ENCODE assay signal across 23 cellular contexts in the genomic region with DNA sequence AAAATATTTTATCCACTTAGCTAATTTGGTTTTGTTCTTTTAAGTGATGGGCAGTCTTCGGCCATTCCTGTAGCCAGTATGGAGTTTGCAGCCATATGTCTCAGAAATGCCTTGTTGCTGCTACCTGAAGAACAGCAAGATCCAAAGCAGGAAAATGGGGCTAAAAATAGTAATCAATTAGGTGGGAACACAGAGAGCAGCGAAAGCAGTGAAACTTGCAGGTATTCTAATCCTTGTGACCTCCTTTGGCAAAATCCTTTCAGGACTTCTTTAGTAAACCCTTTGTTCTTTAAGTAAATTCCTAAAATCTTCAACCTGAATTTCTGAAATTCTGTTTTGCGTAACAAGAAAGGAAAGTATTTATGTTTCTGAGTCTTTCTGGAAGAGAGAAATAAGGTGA. TPM values are rescaled to one million over a fixed set of nuclear protein-coding genes. Genes with fewer than 3 reads are reported as not detected.
DNase-seq lines count a peak whose midpoint lies in the region; ATAC-seq and TF ChIP-seq lines count a peak whose summit lies in the region.
"Had no signal": no experiment of that assay in that cellular context is flagged by ENCODE, and none has a peak within 500 bp of the region (broad histone marks: within the 10 kb centered on the region; RNA-seq: fewer than 3 reads in every experiment).

No MANE protein-coding gene starts in this region.

- H3K4me2 ChIP-seq in neural progenitor cell = peak overlapping the region; percentile 45
- H3K4me2 ChIP-seq: A549; BLaER1 treated with 17β-estradiol and CSF1 and Interleukin-3, amounts not matched to agents 10 nM and 100 nM had no signal

- no peak for TF ChIP-seq CTCF in neural progenitor cell (IDR thresholded peaks at IDR 0.05)
- TF ChIP-seq CTCF in type B pancreatic cell (conservative IDR thresholded peaks at IDR 0.05) = no peak

- H3K4me1 Mint-ChIP-seq in neural progenitor cell (peaks cover 3% of the 10 kb centered on the region), type B pancreatic cell (ENCODE audit: unreplicated experiment) (no peaks in the 10 kb centered on the region)

- H3K27me3 Mint-ChIP-seq in neural progenitor cell (ENCODE audit: insufficient read depth, low read depth) (no peaks in the 10 kb centered on the region), type B pancreatic cell (no peaks in the 10 kb centered on the region)
- H3K27me3 Mint-ChIP-seq: CD4-positive, alpha-beta T cell had no signal

- H3K4me3 Mint-ChIP-seq in neural progenitor cell (no peak overlapping the region), type B pancreatic cell (no peak overlapping the region)
- H3K4me3 Mint-ChIP-seq: CD4-positive, alpha-beta T cell had no signal

- H3F3A ChIP-seq in neural progenitor cell (ENCODE audit: low read depth) = peaks cover 15% of the 10 kb centered on the region

- DNase-seq in H7 (peak; percentile 45), NT2/D1 (ENCODE audit: low read depth, low spot score) (no peak), iPS DF 6.9 (ENCODE audit: low read depth, low spot score) (no peak), neural progenitor cell (ENCODE audit: low spot score) (peak; percentile 24), type B pancreatic cell (ENCODE audit: extremely low spot score, unreplicated experiment) (no peak)
- DNase-seq: AML-193; CD4-positive, alpha-beta T cell; GDM1; IMR-90; KG1; MG63; NCI-H2029; NCI-H446; NCI-H524 treated with DMSO at 0.1 percent for 48 hours; NCI-H774; NK-92 treated with Interleukin-12 subunit alpha and Interleukin-12 subunit beta, amount 100 ng/mL, for 24 hours; Peyer's patch; SHP77 treated with DMSO at 0.1 percent for 48 hours had no signal

- H2AFZ ChIP-seq in neural progenitor cell (replicated peaks) = no peak overlapping the region

- H3K9ac ChIP-seq in NT2/D1 (ENCODE audit: insufficient read length, low read depth) (peak overlapping the region; percentile 36), neural progenitor cell (no peak overlapping the region)

- no peaks in the 10 kb centered on the region for H3K4me1 ChIP-seq in NT2/D1 (ENCODE audit: insufficient read depth, insufficient read length)
- no peaks in the 10 kb centered on the region; the same call in 1 of the 2 replicates for H3K4me1 ChIP-seq in iPS DF 6.9 (ENCODE audit: control insufficient read depth, insufficient read depth, low read length)
- H3K4me1 ChIP-seq in neural progenitor cell = peaks cover 15% of the 10 kb centered on the region
- H3K4me1 ChIP-seq: A549, Peyer's patch had no signal

- peaks cover 25% of the 10 kb centered on the region for H3K36me3 Mint-ChIP-seq in neural progenitor cell
- H3K36me3 Mint-ChIP-seq in type B pancreatic cell = peaks cover 15% of the 10 kb centered on the region

- H4K20me1 ChIP-seq in neural progenitor cell (ENCODE audit: low read depth) = peaks cover 10% of the 10 kb centered on the region

- H3K79me2 ChIP-seq in neural progenitor cell (ENCODE audit: low read depth) = peaks cover 22% of the 10 kb centered on the region

- no peaks in the 10 kb centered on the region for H3K9me3 Mint-ChIP-seq in neural progenitor cell
- no peaks in the 10 kb centered on the region for H3K9me3 Mint-ChIP-seq in type B pancreatic cell
- H3K9me3 Mint-ChIP-seq: CD4-positive, alpha-beta T cell had no signal

- H3K27me3 ChIP-seq in H7 (ENCODE audit: control insufficient read depth, insufficient read depth, low read length) (no peaks in the 10 kb centered on the region), NT2/D1 (ENCODE audit: insufficient read depth, insufficient read length) (no peaks in the 10 kb centered on the region), iPS DF 6.9 (ENCODE audit: control insufficient read depth, insufficient read depth, low read length) (no peaks in the 10 kb centered on the region), neural progenitor cell (no peaks in the 10 kb centered on the region)
- H3K27me3 ChIP-seq: BLaER1 treated with 17β-estradiol and CSF1 and Interleukin-3, amounts not matched to agents 10 nM and 100 nM; MG63; Peyer's patch had no signal

- H3K4me3 ChIP-seq in H7 (ENCODE audit: insufficient read depth, low read depth, low read length) (no peak overlapping the region), NT2/D1 (ENCODE audit: insufficient read length, low read depth) (no peak overlapping the region), iPS DF 6.9 (ENCODE audit: low read length) (no peak overlapping the region), neural progenitor cell (no peak overlapping the region)
- H3K4me3 ChIP-seq: A549; BLaER1 treated with 17β-estradiol and CSF1 and Interleukin-3, amounts not matched to agents 10 nM and 100 nM; GM12878; MG63; Peyer's patch had no signal

- no CpG with 5 or more reads among the region's 3 CpGs for WGBS in iPS DF 6.9 (ENCODE audit: insufficient coverage, insufficient read length)

- no peak for ATAC-seq in HG02610 (IDR thresholded peaks at IDR 0.05; ENCODE audit: unreplicated experiment)
- no peak for ATAC-seq in activated CD4-positive, CD25-positive, alpha-beta regulatory T cell treated with anti-CD3 and anti-CD28 coated beads, Interleukin-2, amount 50 U/mL, for 24 hours
- ATAC-seq: A549, GM12878 had no signal

- H3K36me3 ChIP-seq in H7 (replicated peaks; ENCODE audit: control insufficient read depth, insufficient read depth, low read length) (peaks cover 3% of the 10 kb centered on the region), NT2/D1 (ENCODE audit: insufficient read depth, insufficient read length, low read length) (peaks cover 62% of the 10 kb centered on the region), iPS DF 6.9 (ENCODE audit: control insufficient read depth, insufficient read depth, low read length) (no peaks in the 10 kb centered on the region), neural progenitor cell (peaks cover 7% of the 10 kb centered on the region)

- H3K9me3 ChIP-seq in NT2/D1 (ENCODE audit: insufficient read depth, low read length) (no peaks in the 10 kb centered on the region), iPS DF 6.9 (ENCODE audit: control insufficient read depth, insufficient read depth, low read length) (no peaks in the 10 kb centered on the region), neural progenitor cell (ENCODE audit: low read depth) (no peaks in the 10 kb centered on the region)
- H3K9me3 ChIP-seq: A549; BLaER1 treated with 17β-estradiol and CSF1 and Interleukin-3, amounts not matched to agents 10 nM and 100 nM; MG63; Peyer's patch had no signal

- H3K27ac ChIP-seq in iPS DF 6.9 (ENCODE audit: low read length) (peak overlapping the region; percentile 69), neural progenitor cell (peak overlapping the region; percentile 85)
- H3K27ac ChIP-seq: A549; BLaER1 treated with 17β-estradiol and CSF1 and Interleukin-3, amounts not matched to agents 10 nM and 100 nM; Peyer's patch had no signal

- H3K27ac Mint-ChIP-seq in neural progenitor cell (peak overlapping the region; percentile 10), type B pancreatic cell (no peak overlapping the region)
- H3K27ac Mint-ChIP-seq: CD4-positive, alpha-beta T cell had no signal

RNA-seq across cellular contexts. Expression of a gene that starts 49.8 kb away (rescaled TPM):
- 29.0 and 35.7 TPM in 2 replicates for total RNA-seq in H7 (2014; rRNA removed; shearing (Covaris generic))
- 46.2 and 82.9 TPM in 2 replicates for total RNA-seq in neural progenitor cell (ENCODE audit: low replicate concordance)
- total RNA-seq in type B pancreatic cell (ENCODE audit: low replicate concordance) = 41.6 and 42.8 TPM in 2 replicates

Comparison
In these comparisons a context has a peak if more than half of its experiments do, and no peak if none do; other contexts are left out.
1. DNase-seq: peak in H7 (single experiment) and neural progenitor cell (single experiment); none in NT2/D1 (single experiment), iPS DF 6.9 (single experiment) and type B pancreatic cell (single experiment).